In the genomic region with DNA sequence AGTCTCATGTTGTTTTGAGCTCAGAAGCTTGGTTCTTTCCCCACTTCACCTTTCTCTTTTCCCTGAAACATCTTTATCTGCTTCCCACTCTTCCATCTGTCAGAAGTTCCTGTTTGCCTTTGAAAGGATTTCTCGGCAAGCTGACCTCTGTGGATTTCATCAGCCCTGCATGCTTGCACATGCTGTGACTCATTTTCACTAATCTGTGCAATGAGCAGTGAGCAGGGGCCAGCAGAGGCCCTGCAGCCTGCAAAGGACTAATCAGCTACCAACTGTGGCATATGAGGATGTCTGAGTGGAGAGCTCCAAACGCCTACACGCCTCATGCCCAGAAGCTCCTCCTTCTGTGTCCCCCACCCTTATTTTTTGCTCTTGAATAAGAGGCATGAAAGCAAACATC, we compare ENCODE assay signal across 9 cellular contexts.
DNase-seq lines count a peak whose midpoint lies in the region; ATAC-seq and TF ChIP-seq lines count a peak whose summit lies in the region.
"Had no signal": no experiment of that assay in that cellular context is flagged by ENCODE, and none has a peak within 500 bp of the region (broad histone marks: within the 10 kb centered on the region; RNA-seq: fewer than 3 reads in every experiment).

No MANE protein-coding gene starts in this region.

- no peak overlapping the region for H3K4me3 ChIP-seq in retinal pigment epithelial cell (ENCODE audit: low read length)
- H3K4me3 ChIP-seq: SK-N-MC had no signal

- peak overlapping the region; percentile 29 for H3K27ac ChIP-seq in foreskin keratinocyte
- H3K27ac ChIP-seq: SK-N-MC had no signal

- H3K27me3 ChIP-seq in foreskin keratinocyte = no peaks in the 10 kb centered on the region

- peak; percentile 89 for ATAC-seq in foreskin keratinocyte
- no peak for ATAC-seq in stimulated activated naive CD8-positive, alpha-beta T cell treated with anti-CD3 and anti-CD28 coated beads, Interleukin-15, Interleukin-2, amounts not matched to agents 100 U/mL and 50 U/mL, for 24 hours

- DNase-seq in GOT3 (lab: John Stamatoyannopoulos, UW) (peak; percentile 16), SKM-1 (lab: John Stamatoyannopoulos, UW; ENCODE audit: unreplicated experiment) (peak; percentile 58), foreskin keratinocyte (peak; percentile 63 to 79), retinal pigment epithelial cell (ENCODE audit: low read depth) (peak; percentile 93), KG1 (lab: John Stamatoyannopoulos, UW) (no peak)
- DNase-seq in stimulated activated CD4-positive, alpha-beta T cell treated with anti-CD3 and anti-CD28 coated beads, Interleukin-4, amount 100 ng/mL, for 1 hour = no peak
- no peak for DNase-seq in stimulated activated naive CD8-positive, alpha-beta T cell treated with anti-CD3 and anti-CD28 coated beads, Interleukin-15, Interleukin-2, amounts not matched to agents 100 U/mL and 50 U/mL, for 24 hours
- no peak for DNase-seq in stimulated activated CD4-positive, alpha-beta T cell treated with anti-CD3 and anti-CD28 coated beads, Interleukin-4, amount 100 ng/mL, for 24 hours

- peaks cover 14% of the 10 kb centered on the region for H3K4me1 ChIP-seq in foreskin keratinocyte

- TF ChIP-seq CTCF in foreskin keratinocyte (conservative IDR thresholded peaks at IDR 0.05) (no peak), retinal pigment epithelial cell (conservative IDR thresholded peaks at IDR 0.05; ENCODE audit: low read depth, low read length) (no peak)

Comparison
In these comparisons a context has a peak if more than half of its experiments do, and no peak if none do; other contexts are left out.
1. DNase-seq: peak in GOT3 (single experiment), SKM-1 (single experiment), foreskin keratinocyte (2 of 2) and retinal pigment epithelial cell (single experiment); none in stimulated activated CD4-positive, alpha-beta T cell treated with anti-CD3 and anti-CD28 coated beads, Interleukin-4, amount 100 ng/mL, for 1 hour (single experiment), stimulated activated naive CD8-positive, alpha-beta T cell treated with anti-CD3 and anti-CD28 coated beads, Interleukin-15, Interleukin-2, amounts not matched to agents 100 U/mL and 50 U/mL, for 24 hours (single experiment), KG1 (single experiment) and stimulated activated CD4-positive, alpha-beta T cell treated with anti-CD3 and anti-CD28 coated beads, Interleukin-4, amount 100 ng/mL, for 24 hours (single experiment).